In genomic region chr14:93105362-93105761, GRCh38 we compare ENCODE assay signal across 10 cellular contexts. TPM values are rescaled to one million over a fixed set of nuclear protein-coding genes. Genes with fewer than 3 reads are reported as not detected.
DNase-seq lines count a peak whose midpoint lies in the region; ATAC-seq, FAIRE-seq and TF ChIP-seq lines count a peak whose summit lies in the region.
"Had no signal": no experiment of that assay in that cellular context is flagged by ENCODE, and none has a peak within 500 bp of the region (broad histone marks: within the 10 kb centered on the region; RNA-seq: fewer than 3 reads in every experiment).

No MANE protein-coding gene starts in this region.

- H3K27me3 Mint-ChIP-seq in memory B cell (no peaks in the 10 kb centered on the region), Caco-2 (ENCODE audit: insufficient read depth, unreplicated experiment) (no peaks in the 10 kb centered on the region)

- BruUV-seq in GM12878 (replicated peaks; lab: Mats Ljungman, UMichigan) (no TSS peak), Caco-2 (replicated peaks; lab: Mats Ljungman, UMichigan) (no TSS peak)

- no peak overlapping the region for H3K4me3 ChIP-seq in BJ (ENCODE audit: low read depth, low read length)
- no peak overlapping the region for H3K4me3 ChIP-seq in MG63
- no peak overlapping the region for H3K4me3 ChIP-seq in GM12878
- no peak overlapping the region for H3K4me3 ChIP-seq in Caco-2 (ENCODE audit: low read depth, low read length)

- in situ Hi-C loops in GM12878 (cut with MboI): no loop called here

- TF ChIP-seq CTCF in BJ (IDR thresholded peaks at IDR 0.05; ENCODE audit: insufficient read depth, low read depth, low read length) (no peak), GM12878 (IDR thresholded peaks at IDR 0.05 in 2 of 3, conservative IDR thresholded peaks at IDR 0.05 in 1 of 3; ENCODE audit: control insufficient read depth in 2 of 3, extremely low read depth in 1 of 3, insufficient read depth in 1 of 3, low read depth in 3 of 3, low read length in 3 of 3) (no peak), GM10266 (IDR thresholded peaks at IDR 0.05; ENCODE audit: control insufficient read depth, insufficient read depth, low read depth, missing control alignments) (no peak), Caco-2 (IDR thresholded peaks at IDR 0.05; ENCODE audit: insufficient read depth in 1 of 2, low read depth in 1 of 2, low read length in 1 of 2, severe bottlenecking in 1 of 2, unreplicated experiment in 1 of 2) (no peak)

- peak; percentile 35 for DNase-seq in BJ (ENCODE audit: low read depth)
- DNase-seq in MG63: peak; percentile 52
- DNase-seq in GM12878 (ENCODE audit: low read depth, low spot score): no peak
- DNase-seq in memory B cell (ENCODE audit: low spot score in 2 of 2): no peak
- DNase-seq in GM10266 (ENCODE audit: extremely low spot score): no peak
- no peak for DNase-seq in activated effector memory CD4-positive, alpha-beta T cell treated with Interleukin-2 at 50 U/mL for 16 hours
- no peak for DNase-seq in Caco-2
- DNase-seq: WERI-Rb-1 had no signal

- 92% methylated on average over 6 of the region's 7 CpGs for WGBS in GM12878 (ENCODE audit: insufficient coverage, insufficient replicate concordance, low lambda C conversion rate, missing lambda C conversion rate)

- H3K27me3 ChIP-seq in BJ (ENCODE audit: control insufficient read depth, insufficient read depth, low read length): no peaks in the 10 kb centered on the region
- H3K27me3 ChIP-seq in MG63: no peaks in the 10 kb centered on the region
- H3K27me3 ChIP-seq in GM12878 (replicated peaks in 1 of 2; ENCODE audit: control insufficient read depth in 2 of 2, insufficient read depth in 2 of 2, low read length in 1 of 2): no peaks in the 10 kb centered on the region
- no peaks in the 10 kb centered on the region for H3K27me3 ChIP-seq in Caco-2 (replicated peaks; ENCODE audit: control insufficient read depth, insufficient read depth, low read length)

- peak overlapping the region; percentile 44 for H3K4me2 ChIP-seq in GM12878 (ENCODE audit: control insufficient read depth, insufficient read depth)

- RAD21 ChIA-PET in GM12878 (lab: Charles Lee; ENCODE audit: unreplicated experiment): interaction anchor here (0.9 to 3.1 kb wide), 5 partner anchors 8 to 153 kb away, joined by 3 to 21 read pairs (median 4); no protein-coding TSS in a partner anchor

- H3K36me3 ChIP-seq in BJ (ENCODE audit: control insufficient read depth, insufficient read depth, low read length) (no peaks in the 10 kb centered on the region), MG63 (no peaks in the 10 kb centered on the region), GM12878 (ENCODE audit: control insufficient read depth in 2 of 2, insufficient read depth in 2 of 2, low read length in 1 of 2) (peaks cover 0 to 1% of the 10 kb centered on the region in 2 experiments; a peak in 2 of 4 replicates), Caco-2 (ENCODE audit: control insufficient read depth, insufficient read depth, low read length) (no peaks in the 10 kb centered on the region; the same call in 1 of the 2 replicates)
- H3K36me3 ChIP-seq: WERI-Rb-1 had no signal

- H3K36me3 Mint-ChIP-seq in memory B cell: no peaks in the 10 kb centered on the region
- no peaks in the 10 kb centered on the region for H3K36me3 Mint-ChIP-seq in Caco-2 (ENCODE audit: insufficient read depth, unreplicated experiment)

- no peak for TF ChIP-seq EP300 in GM12878 (IDR thresholded peaks at IDR 0.05; ENCODE audit: borderline replicate concordance in 1 of 2, control insufficient read depth in 1 of 2, low read depth in 2 of 2, low read length in 2 of 2)

- peaks cover 60% of the 10 kb centered on the region for H3K4me1 Mint-ChIP-seq in memory B cell
- no peaks in the 10 kb centered on the region for H3K4me1 Mint-ChIP-seq in Caco-2 (ENCODE audit: low read depth, unreplicated experiment)

- SMC1A ChIA-PET in GM12878 (lab: Charles Lee; ENCODE audit: uncharacterized antibody, unreplicated experiment): interaction anchor here (0.7 to 1.9 kb wide), 6 partner anchors 8 to 581 kb away, joined by 3 to 11 read pairs (median 4); no protein-coding TSS in a partner anchor

- no peaks in the 10 kb centered on the region for H4K20me1 ChIP-seq in GM12878 (ENCODE audit: control insufficient read depth, insufficient read depth)

- CTCF ChIA-PET in BJ (lab: Yijun Ruan, JAX) (interaction anchor here (0.9 to 2.6 kb wide), 6 partner anchors 8 to 150 kb away, joined by 3 to 18 read pairs (median 4); no protein-coding TSS in a partner anchor), GM12878 (lab: Yijun Ruan, JAX) (interaction anchor here (1.7 to 6.1 kb wide), 5 partner anchors 9 to 71 kb away, joined by 4 to 53 read pairs (median 7); partner anchors contain the start of gene ITPK1), Caco-2 (lab: Charles Lee) (interaction anchor here (0.9 to 1.3 kb wide), 3 partner anchors 8 to 62 kb away, joined by 3 to 6 read pairs (median 4); no protein-coding TSS in a partner anchor)

- intact Hi-C loops in GM12878 (cut with micrococcal nuclease; ENCODE audit: unreplicated experiment): no loop called here
- intact Hi-C loops in Caco-2 (cut with micrococcal nuclease; ENCODE audit: unreplicated experiment): no loop called here

- H3K4me3 Mint-ChIP-seq in memory B cell (peak overlapping the region; percentile 21), Caco-2 (ENCODE audit: unreplicated experiment) (no peak overlapping the region)

- H3K4me1 ChIP-seq in GM12878 (ENCODE audit: control insufficient read depth, insufficient read depth, low read length) (peaks cover 44% of the 10 kb centered on the region), Caco-2 (peaks cover 11% of the 10 kb centered on the region; the same call in 1 of the 2 replicates)

- H2AFZ ChIP-seq in GM12878 (ENCODE audit: control insufficient read depth, low read depth, low read length): no peak overlapping the region

- no peak for TF ChIP-seq RAD21 in GM12878 (IDR thresholded peaks at IDR 0.05; ENCODE audit: insufficient read depth, low read depth, low read length)

- peaks cover 55% of the 10 kb centered on the region for H3K79me2 ChIP-seq in GM12878 (ENCODE audit: control insufficient read depth, insufficient read depth, low read length)

- H3K9me3 ChIP-seq in MG63: no peaks in the 10 kb centered on the region
- H3K9me3 ChIP-seq in GM12878 (replicated peaks; ENCODE audit: control insufficient read depth, insufficient read depth, low read length): no peaks in the 10 kb centered on the region
- no peaks in the 10 kb centered on the region for H3K9me3 ChIP-seq in Caco-2

- no peak for TF ChIP-seq POLR2A in GM12878 (IDR thresholded peaks at IDR 0.05; ENCODE audit: low read depth, low read length)

- no peak for ATAC-seq in GM12878
- peak; percentile 14 for ATAC-seq in memory B cell (ENCODE audit: low read depth)
- no peak for ATAC-seq in GM21381 (IDR thresholded peaks at IDR 0.05; ENCODE audit: unreplicated experiment)

- POLR2A ChIA-PET in BJ (lab: Charles Lee): no interaction called here
- POLR2A ChIA-PET in GM12878 (lab: Charles Lee): interaction anchor here (0.6 to 1.5 kb wide), 6 partner anchors 10 to 110 kb away, joined by 3 to 6 read pairs (median 4); no protein-coding TSS in a partner anchor
- POLR2A ChIA-PET in Caco-2 (lab: Charles Lee): interaction anchor here (0.6 kb wide), 1 partner anchor 67 kb away, joined by 3 read pairs; no protein-coding TSS in a partner anchor

- H3K27ac Mint-ChIP-seq in memory B cell (peak overlapping the region; percentile 85), Caco-2 (ENCODE audit: unreplicated experiment) (no peak overlapping the region)

- peak overlapping the region; percentile 28 for H3K27ac ChIP-seq in GM12878 (ENCODE audit: control insufficient read depth, insufficient read depth)
- H3K27ac ChIP-seq: WERI-Rb-1 had no signal

- no peaks in the 10 kb centered on the region for H3K9me3 Mint-ChIP-seq in memory B cell
- no peaks in the 10 kb centered on the region for H3K9me3 Mint-ChIP-seq in Caco-2 (ENCODE audit: unreplicated experiment)

- 0 out of 2 replicates have a peak overlapping the region, but pooled peaks have one; percentile 3 for H3K9ac ChIP-seq in GM12878 (ENCODE audit: control insufficient read depth, insufficient read depth, low read length)

- FAIRE-seq in GM12878 (lab: Jason Lieb, UNC): no peak
- FAIRE-seq: colon had no signal

TF ChIP-seq in GM12878, 131 proteins besides CTCF, POLR2A, EP300 and RAD21 (continues in another document):
- no peak for TF ChIP-seq TAF1 (IDR thresholded peaks at IDR 0.05; ENCODE audit: borderline replicate concordance, low read depth, low read length)
- TF ChIP-seq E2F4 (IDR thresholded peaks at IDR 0.05; ENCODE audit: low read depth, low read length): no peak

RNA-seq across cellular contexts. Expression of gene ITPK1, which starts 10.4 kb away (rescaled TPM):
- polyA plus RNA-seq in BJ (2011; rRNA removed): 37.0 and 49.0 TPM in 2 replicates
- polyA minus RNA-seq in BJ (2011; rRNA and poly(A)+ RNA removed): 62.0 and 99.7 TPM in 2 replicates
- 37.7 and 39.9 TPM in 2 replicates for total RNA-seq in MG63 (2014; rRNA removed; shearing (Covaris generic); ENCODE audit: low replicate concordance)
- total RNA-seq in GM12878 (2013; cell fraction: nucleolus; rRNA removed): 27.6 and 44.1 TPM in 2 replicates
- total RNA-seq in GM12878 (2014; rRNA removed): 23.5 and 26.5 TPM in 2 replicates
- total RNA-seq in GM12878 (2014; rRNA removed; fragmentation: Illumina TruSeq; extraction: Trizol): 15.9 and 21.9 TPM in 2 replicates
- total RNA-seq in GM12878 (2021): 56.1 and 57.9 TPM in 2 replicates
- polyA plus RNA-seq in GM12878 (2011; ENCODE audit: low read depth): 10.8 TPM
- 33.3 and 73.2 TPM in 2 replicates for polyA plus RNA-seq in GM12878 (2011; rRNA removed)
- 73.7 and 83.9 TPM in 2 replicates for polyA plus RNA-seq in GM12878 (2011; cell fraction: cytosol; rRNA removed)
- polyA plus RNA-seq in GM12878 (2011; cell fraction: nucleus; rRNA removed): 69.1 and 75.9 TPM in 2 replicates
- polyA plus RNA-seq in GM12878 (2012): 22.0 and 26.6 TPM in 2 replicates
- 21.9 and 36.4 TPM in 2 replicates for polyA plus RNA-seq in GM12878 (2014; fragmentation: Illumina TruSeq; extraction: Trizol)
- 1 to 10 TPM; 1.3 to 2.1 TPM for polyA plus RNA-seq in GM12878 (2014; fragmentation: Nextera tagmentation; extraction: Ambion mirVana)
- polyA plus RNA-seq in GM12878 (2014; rRNA removed): 36.2 and 36.3 TPM in 2 replicates
- polyA plus RNA-seq in GM12878 (2016; fragmentation: Nextera tagmentation; extraction: Ambion mirVana): 10 to 100 TPM; 24.5 to 27.5 TPM
- polyA minus RNA-seq in GM12878 (2011; rRNA and poly(A)+ RNA removed): 137 and 139 TPM in 2 replicates
- 32.7 and 33.5 TPM in 2 replicates for polyA minus RNA-seq in GM12878 (2011; cell fraction: cytosol; rRNA and poly(A)+ RNA removed)
- polyA minus RNA-seq in GM12878 (2011; cell fraction: nucleus; rRNA and poly(A)+ RNA removed): 38.8 and 49.5 TPM in 2 replicates
- total RNA-seq in Caco-2 (2022): 57.9 and 60.1 TPM in 2 replicates

Comparison
In these comparisons a context has a peak if more than half of its experiments do, and no peak if none do; other contexts are left out.
1. DNase-seq: peak in BJ (single experiment) and MG63 (single experiment); none in GM12878 (single experiment), memory B cell (0 of 2), GM10266 (single experiment), activated effector memory CD4-positive, alpha-beta T cell treated with Interleukin-2 at 50 U/mL for 16 hours (single experiment) and Caco-2 (0 of 2).